In the genomic region with DNA sequence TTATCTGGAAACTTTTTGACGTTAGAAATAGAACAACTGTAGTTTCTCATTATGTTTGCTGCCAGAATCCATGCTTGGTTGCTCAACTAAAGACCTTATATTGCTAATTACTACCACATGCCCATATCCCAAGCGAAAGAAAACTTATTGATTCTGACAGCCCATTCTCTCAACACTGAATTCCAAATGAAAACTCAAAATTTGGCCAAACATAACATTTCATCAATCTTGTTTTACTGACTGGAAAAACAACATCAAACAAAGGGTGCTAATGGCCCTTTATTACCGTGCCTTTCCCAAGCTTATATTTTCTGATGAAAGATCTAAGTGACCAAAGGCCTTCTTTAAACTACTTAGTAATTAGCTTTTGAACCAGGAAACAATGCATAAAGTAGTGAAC, we compare ENCODE assay signal across 17 cellular contexts.
A peak's percentile ranks its signal among the peaks of the same experiment; 100 is the strongest.
DNase-seq lines count a peak whose midpoint lies in the region; ATAC-seq and TF ChIP-seq lines count a peak whose summit lies in the region.
"Had no signal": no experiment of that assay in that cellular context is flagged by ENCODE, and none has a peak within 500 bp of the region (broad histone marks: within the 10 kb centered on the region; RNA-seq: fewer than 3 reads in every experiment).

No MANE protein-coding gene starts in this region.

- peaks cover 0 to 7% (median 2%) of the 10 kb centered on the region in 4 donors for H3K36me3 ChIP-seq in esophagus muscularis mucosa
- no peaks in the 10 kb centered on the region for H3K36me3 ChIP-seq in left lung
- peaks cover 0 to 3% of the 10 kb centered on the region in 2 donors for H3K36me3 ChIP-seq in aorta (ENCODE audit: control insufficient read depth in 1 of 2, insufficient read depth in 2 of 2, low read length in 1 of 2)
- H3K36me3 ChIP-seq in GM23338 (ENCODE audit: insufficient read depth) = no peaks in the 10 kb centered on the region
- H3K36me3 ChIP-seq: adrenal gland had no signal

- H3K36me3 Mint-ChIP-seq in HFFc6 (ENCODE audit: low read depth) (peaks cover 45% of the 10 kb centered on the region), GM23338 (ENCODE audit: low read depth) (no peaks in the 10 kb centered on the region)

- TF ChIP-seq EP300 in esophagus muscularis mucosa (IDR thresholded peaks at IDR 0.05) = no peak

- WGBS in esophagus muscularis mucosa = 40% methylated on average over 3 of the region's 3 CpGs
- 4 to 10% methylated on average over 3 of the region's 3 CpGs for WGBS in aorta, 2 donors

- H3K4me3 Mint-ChIP-seq in HFFc6 (peak overlapping the region; percentile 34; the same call in 1 of the 2 replicates), GM23338 (no peak overlapping the region)
- H3K4me3 Mint-ChIP-seq: activated T-cell treated with anti-CD3 and anti-CD28 coated beads, Interleukin-2, amount 50 U/mL, for 24 hours; T-helper 2 cell treated with Interferon-gamma antibody and Interleukin-4, amounts not matched to agents 5 μg/mL and 100 μg/mL, for 36 hours had no signal

- TF ChIP-seq CTCF in HFFc6 (IDR thresholded peaks at IDR 0.05) (no peak), esophagus muscularis mucosa (IDR thresholded peaks at IDR 0.05) (no peak), left lung (IDR thresholded peaks at IDR 0.05) (no peak), GM23338 (conservative IDR thresholded peaks at IDR 0.05; ENCODE audit: low read depth in 2 of 2) (no peak)

- H4K20me1 ChIP-seq in GM23338 (replicated peaks; ENCODE audit: insufficient read depth) = no peaks in the 10 kb centered on the region

- H3K27ac ChIP-seq in esophagus muscularis mucosa (replicated peaks in 1 of 4) (peak overlapping the region; percentile 60 to 78 (median 67)), left lung (peak overlapping the region in 1 of 2 donors; percentile 27), aorta (ENCODE audit: low read depth in 1 of 2, low read length in 2 of 2) (no peak overlapping the region), GM23338 (ENCODE audit: low read depth) (no peak overlapping the region)

- no peaks in the 10 kb centered on the region for H3K79me2 ChIP-seq in GM23338 (replicated peaks; ENCODE audit: insufficient read depth)

- H3K27ac Mint-ChIP-seq in HFFc6 (peak overlapping the region; percentile 50), GM23338 (no peak overlapping the region)
- H3K27ac Mint-ChIP-seq: activated T-cell treated with anti-CD3 and anti-CD28 coated beads, Interleukin-2, amount 50 U/mL, for 24 hours; T-helper 2 cell treated with Interferon-gamma antibody and Interleukin-4, amounts not matched to agents 5 μg/mL and 100 μg/mL, for 36 hours had no signal

- H3K4me1 Mint-ChIP-seq in HFFc6 (ENCODE audit: low read depth) (peaks cover 46% of the 10 kb centered on the region), GM23338 (peaks cover 31% of the 10 kb centered on the region)

- H3K27me3 ChIP-seq in esophagus muscularis mucosa (no peaks in the 10 kb centered on the region), left lung (no peaks in the 10 kb centered on the region), aorta (ENCODE audit: control insufficient read depth in 1 of 2, insufficient read depth in 2 of 2, low read length in 1 of 2) (no peaks in the 10 kb centered on the region), GM23338 (ENCODE audit: insufficient read depth) (no peaks in the 10 kb centered on the region)
- H3K27me3 ChIP-seq: adrenal gland, gastroesophageal sphincter had no signal

- peaks cover 0 to 52% (median 48%) of the 10 kb centered on the region in 4 donors for H3K4me1 ChIP-seq in esophagus muscularis mucosa
- H3K4me1 ChIP-seq in left lung = peaks cover 0 to 7% of the 10 kb centered on the region in 2 donors
- H3K4me1 ChIP-seq in aorta (ENCODE audit: control insufficient read depth in 1 of 2, insufficient read depth in 2 of 2, low read length in 2 of 2) = peaks cover 2 to 11% of the 10 kb centered on the region in 2 donors
- H3K4me1 ChIP-seq in GM23338 (ENCODE audit: insufficient read depth) = peaks cover 25% of the 10 kb centered on the region

- no peak for TF ChIP-seq POLR2A in esophagus muscularis mucosa (IDR thresholded peaks at IDR 0.05; ENCODE audit: low read depth)

- H3K9me2 ChIP-seq in GM23338 (ENCODE audit: insufficient read depth) = no peaks in the 10 kb centered on the region; the same call in 1 of the 2 replicates

- H3F3A ChIP-seq in GM23338 (replicated peaks; ENCODE audit: low read depth) = 0 out of 2 replicates have a peak, but pooled peaks cover 4% of the 10 kb centered on the region

- peak; percentile 31 for DNase-seq in HFFc6
- no peak for DNase-seq in esophagus muscularis mucosa (ENCODE audit: extremely low spot score)
- DNase-seq in left lung = no peak
- no peak for DNase-seq in aorta
- DNase-seq in activated gamma-delta T cell (lab: John Stamatoyannopoulos, UW) = no peak
- DNase-seq in Ammon's horn (ENCODE audit: low spot score) = no peak
- DNase-seq in GM23338 (ENCODE audit: low spot score) = no peak
- DNase-seq: activated CD4-positive, alpha-beta T cell treated with anti-CD3 and anti-CD28 coated beads for 4 hours; activated T-cell treated with anti-CD3 and anti-CD28 coated beads, Interleukin-2, amount 50 U/mL, for 24 hours; adrenal gland; H7; NCI-H187; NCI-H524 treated with DMSO at 0.1 percent for 48 hours; RPMI8226; stimulated activated CD4-positive, alpha-beta T cell treated with anti-CD3 and anti-CD28 coated beads, Interleukin-2, amount 100 ng/mL, for 24 hours had no signal

- H3K4me3 ChIP-seq in esophagus muscularis mucosa (no peak overlapping the region), left lung (no peak overlapping the region), aorta (ENCODE audit: low read length in 2 of 2) (no peak overlapping the region), GM23338 (no peak overlapping the region)
- H3K4me3 ChIP-seq: adrenal gland, gastroesophageal sphincter had no signal

- no peak overlapping the region for H3K4me2 ChIP-seq in GM23338

- H3K27me3 Mint-ChIP-seq in HFFc6 (ENCODE audit: insufficient read depth) = peaks cover under 1% of the 10 kb centered on the region
- H3K27me3 Mint-ChIP-seq in GM23338 (ENCODE audit: insufficient read depth, low read depth, poor library complexity) = peaks cover 2% of the 10 kb centered on the region

- no peak overlapping the region for H2AFZ ChIP-seq in GM23338

- ATAC-seq in left lung (peak; percentile 35), aorta (ENCODE audit: low FRiP score) (peak; percentile 57), GM23338 (no peak)
- ATAC-seq: gastroesophageal sphincter had no signal

- no peaks in the 10 kb centered on the region for H3K9me3 Mint-ChIP-seq in HFFc6
- no peaks in the 10 kb centered on the region; the same call in 2 of the 3 replicates for H3K9me3 Mint-ChIP-seq in GM23338
- H3K9me3 Mint-ChIP-seq: activated T-cell treated with anti-CD3 and anti-CD28 coated beads, Interleukin-2, amount 50 U/mL, for 24 hours; T-helper 2 cell treated with Interferon-gamma antibody and Interleukin-4, amounts not matched to agents 5 μg/mL and 100 μg/mL, for 36 hours had no signal

- intact Hi-C loops in esophagus muscularis mucosa (cut with DNase I) = loop anchor here (10.0 kb wide), 1 partner anchor 91 kb away; no protein-coding TSS in a partner anchor
- intact Hi-C loops in left lung (cut with DNase I) = no loop called here
- intact Hi-C loops in aorta (cut with DNase I) = no loop called here

- H3K9me3 ChIP-seq in esophagus muscularis mucosa (no peaks in the 10 kb centered on the region), left lung (no peaks in the 10 kb centered on the region), aorta (ENCODE audit: control insufficient read depth, low read length) (no peaks in the 10 kb centered on the region)
- H3K9me3 ChIP-seq: adrenal gland, gastroesophageal sphincter had no signal

TF ChIP-seq in GM23338, 12 proteins besides CTCF, POLR2A, EP300 and RAD21 (continues in another document):
- no peak for TF ChIP-seq ZNF331 (CRISPR knock-in tag; IDR thresholded peaks at IDR 0.05; ENCODE audit: low read depth)
- TF ChIP-seq, protein P1, sequence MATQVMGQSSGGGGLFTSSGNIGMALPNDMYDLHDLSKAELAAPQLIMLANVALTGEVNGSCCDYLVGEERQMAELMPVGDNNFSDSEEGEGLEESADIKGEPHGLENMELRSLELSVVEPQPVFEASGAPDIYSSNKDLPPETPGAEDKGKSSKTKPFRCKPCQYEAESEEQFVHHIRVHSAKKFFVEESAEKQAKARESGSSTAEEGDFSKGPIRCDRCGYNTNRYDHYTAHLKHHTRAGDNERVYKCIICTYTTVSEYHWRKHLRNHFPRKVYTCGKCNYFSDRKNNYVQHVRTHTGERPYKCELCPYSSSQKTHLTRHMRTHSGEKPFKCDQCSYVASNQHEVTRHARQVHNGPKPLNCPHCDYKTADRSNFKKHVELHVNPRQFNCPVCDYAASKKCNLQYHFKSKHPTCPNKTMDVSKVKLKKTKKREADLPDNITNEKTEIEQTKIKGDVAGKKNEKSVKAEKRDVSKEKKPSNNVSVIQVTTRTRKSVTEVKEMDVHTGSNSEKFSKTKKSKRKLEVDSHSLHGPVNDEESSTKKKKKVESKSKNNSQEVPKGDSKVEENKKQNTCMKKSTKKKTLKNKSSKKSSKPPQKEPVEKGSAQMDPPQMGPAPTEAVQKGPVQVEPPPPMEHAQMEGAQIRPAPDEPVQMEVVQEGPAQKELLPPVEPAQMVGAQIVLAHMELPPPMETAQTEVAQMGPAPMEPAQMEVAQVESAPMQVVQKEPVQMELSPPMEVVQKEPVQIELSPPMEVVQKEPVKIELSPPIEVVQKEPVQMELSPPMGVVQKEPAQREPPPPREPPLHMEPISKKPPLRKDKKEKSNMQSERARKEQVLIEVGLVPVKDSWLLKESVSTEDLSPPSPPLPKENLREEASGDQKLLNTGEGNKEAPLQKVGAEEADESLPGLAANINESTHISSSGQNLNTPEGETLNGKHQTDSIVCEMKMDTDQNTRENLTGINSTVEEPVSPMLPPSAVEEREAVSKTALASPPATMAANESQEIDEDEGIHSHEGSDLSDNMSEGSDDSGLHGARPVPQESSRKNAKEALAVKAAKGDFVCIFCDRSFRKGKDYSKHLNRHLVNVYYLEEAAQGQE (IDR thresholded peaks at IDR 0.05; ENCODE audit: unreplicated experiment) = no peak
- no peak for TF ChIP-seq JUNB (IDR thresholded peaks at IDR 0.05; ENCODE audit: unreplicated experiment)
- no peak for TF ChIP-seq CREB1 (CRISPR knock-in tag; IDR thresholded peaks at IDR 0.05; ENCODE audit: low read depth)
- TF ChIP-seq NANOG (IDR thresholded peaks at IDR 0.05; ENCODE audit: borderline replicate concordance) = no peak
- TF ChIP-seq, protein P2, sequence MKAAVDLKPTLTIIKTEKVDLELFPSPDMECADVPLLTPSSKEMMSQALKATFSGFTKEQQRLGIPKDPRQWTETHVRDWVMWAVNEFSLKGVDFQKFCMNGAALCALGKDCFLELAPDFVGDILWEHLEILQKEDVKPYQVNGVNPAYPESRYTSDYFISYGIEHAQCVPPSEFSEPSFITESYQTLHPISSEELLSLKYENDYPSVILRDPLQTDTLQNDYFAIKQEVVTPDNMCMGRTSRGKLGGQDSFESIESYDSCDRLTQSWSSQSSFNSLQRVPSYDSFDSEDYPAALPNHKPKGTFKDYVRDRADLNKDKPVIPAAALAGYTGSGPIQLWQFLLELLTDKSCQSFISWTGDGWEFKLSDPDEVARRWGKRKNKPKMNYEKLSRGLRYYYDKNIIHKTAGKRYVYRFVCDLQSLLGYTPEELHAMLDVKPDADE (IDR thresholded peaks at IDR 0.05) = no peak
- no peak for TF ChIP-seq EZH2 (IDR thresholded peaks at IDR 0.05; ENCODE audit: low read depth, unreplicated experiment)
- no peak for TF ChIP-seq STAT1 (IDR thresholded peaks at IDR 0.05; ENCODE audit: unreplicated experiment)

Comparison
In these comparisons a context has a peak if more than half of its experiments do, and no peak if none do; other contexts are left out.
1. H3K27ac ChIP-seq: peak in esophagus muscularis mucosa (4 of 4); none in aorta (0 of 2) and GM23338 (single experiment).